27 cellular contexts compared by ENCODE assay signal in the genomic region with DNA sequence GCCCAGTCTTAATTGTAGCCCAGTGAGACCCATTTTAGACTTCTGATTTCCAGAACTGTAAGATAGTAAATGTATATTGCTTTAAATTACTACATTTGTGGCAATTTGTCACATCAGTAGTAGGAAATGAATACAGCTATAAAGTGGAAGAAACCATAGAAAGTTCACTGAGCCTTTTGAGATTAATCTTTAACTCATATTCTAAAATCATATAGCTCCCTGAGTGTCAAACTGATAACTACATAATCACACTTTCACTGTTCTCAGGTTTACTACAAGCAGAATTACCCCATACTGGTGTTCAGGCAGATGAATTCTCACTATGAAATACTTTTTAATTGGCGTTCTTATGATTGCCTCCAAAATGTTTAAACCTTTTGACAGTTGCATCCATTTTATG. TPM values are rescaled to one million over a fixed set of nuclear protein-coding genes. Genes with fewer than 3 reads are reported as not detected.
"Had no signal": no experiment of that assay in that cellular context is flagged by ENCODE, and none has a peak within 500 bp of the region (broad histone marks: within the 10 kb centered on the region; RNA-seq: fewer than 3 reads in every experiment).

No MANE protein-coding gene starts in this region.

- H3K9me3 ChIP-seq: gastrocnemius medialis, heart left ventricle, left lung, lower lobe of right lung had no signal

- DNase-seq: dermis blood vessel endothelial cell; dorsolateral prefrontal cortex; effector CD4-positive, alpha-beta T cell; effector memory CD8-positive, alpha-beta T cell; endodermal cell; erythroblast; esophagus squamous epithelium; foreskin fibroblast; foreskin melanocyte; gastrocnemius medialis; heart left ventricle; hypothalamus; immature natural killer cell; islet precursor cell; kidney; kidney glomerular epithelial cell; left lung; left ventricle myocardium superior; lower lobe of right lung; mesenchymal stem cell; naive thymus-derived CD4-positive, alpha-beta T cell had no signal

- H3K4me1 Mint-ChIP-seq: endodermal cell; immature natural killer cell; mesothelial cell of epicardium; naive thymus-derived CD4-positive, alpha-beta T cell had no signal

- H3K36me3 ChIP-seq: esophagus squamous epithelium, gastrocnemius medialis, heart left ventricle, left lung, lower lobe of right lung had no signal

- H3K27ac ChIP-seq: coronary artery, dorsolateral prefrontal cortex, epithelial cell of prostate, esophagus squamous epithelium, gastrocnemius medialis, heart left ventricle, hepatocyte, left lung, lower lobe of right lung had no signal

- H2AFZ ChIP-seq: hepatocyte had no signal

- H3K27ac Mint-ChIP-seq: effector memory CD8-positive, alpha-beta T cell; endodermal cell; immature natural killer cell; mesothelial cell of epicardium; naive thymus-derived CD4-positive, alpha-beta T cell had no signal

- H3K4me3 ChIP-seq: coronary artery, dorsolateral prefrontal cortex, esophagus squamous epithelium, gastrocnemius medialis, heart left ventricle, hepatocyte, left lung, lower lobe of right lung had no signal

- H3K27me3 Mint-ChIP-seq: effector memory CD8-positive, alpha-beta T cell had no signal

- H3K4me1 ChIP-seq: esophagus squamous epithelium, gastrocnemius medialis, heart left ventricle, left lung, lower lobe of right lung had no signal

- H3K9me3 Mint-ChIP-seq: effector memory CD8-positive, alpha-beta T cell had no signal

- H3K4me3 Mint-ChIP-seq: effector memory CD8-positive, alpha-beta T cell; endodermal cell; immature natural killer cell; mesothelial cell of epicardium; naive thymus-derived CD4-positive, alpha-beta T cell had no signal

- H3K4me2 ChIP-seq: hepatocyte had no signal

- ATAC-seq: effector memory CD8-positive, alpha-beta T cell; esophagus mucosa; gastrocnemius medialis; heart left ventricle; left lung; left ventricle myocardium superior; lower lobe of right lung; naive thymus-derived CD4-positive, alpha-beta T cell had no signal

- H3K27me3 ChIP-seq: dorsolateral prefrontal cortex, esophagus squamous epithelium, gastrocnemius medialis, heart left ventricle, hepatocyte, left lung had no signal

RNA-seq across cellular contexts. Expression of gene CNTN4, which starts 42.8 kb away (rescaled TPM):
- total RNA-seq: lung microvascular endothelial cell; naive thymus-derived CD4-positive, alpha-beta T cell had no signal
